Comparison of ENCODE assay signal across 10 cellular contexts in the genomic region with DNA sequence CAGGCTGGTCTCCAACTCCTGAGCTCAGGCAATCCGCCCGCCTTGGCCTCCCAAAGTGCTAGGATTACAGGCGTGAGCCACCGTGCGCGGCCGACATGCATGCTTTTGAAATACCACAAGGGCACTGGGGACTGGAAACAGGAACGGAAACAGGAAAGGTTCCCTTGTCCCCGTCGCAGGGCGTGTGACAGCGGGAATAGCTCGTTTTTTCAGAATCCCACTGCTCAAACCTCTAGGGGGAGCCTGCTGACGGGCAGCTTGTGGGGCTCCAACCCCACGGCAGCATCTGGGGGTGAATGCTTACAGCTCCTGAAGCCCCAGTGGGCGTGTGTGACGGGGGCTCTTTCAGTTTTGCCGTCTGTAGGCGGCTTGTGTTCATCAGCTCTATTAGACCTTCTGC. TPM values are rescaled to one million over a fixed set of nuclear protein-coding genes. Genes with fewer than 3 reads are reported as not detected.
A peak's percentile ranks its signal among the peaks of the same experiment; 100 is the strongest.
DNase-seq lines count a peak whose midpoint lies in the region; ATAC-seq, FAIRE-seq and TF ChIP-seq lines count a peak whose summit lies in the region.
"Had no signal": no experiment of that assay in that cellular context is flagged by ENCODE, and none has a peak within 500 bp of the region (broad histone marks: within the 10 kb centered on the region; RNA-seq: fewer than 3 reads in every experiment).

No MANE protein-coding gene starts in this region.

- no peaks in the 10 kb centered on the region for H3K79me2 ChIP-seq in K562 (ENCODE audit: control insufficient read depth, insufficient read depth, low read length)

- ATAC-seq in SK-N-SH treated with all-trans-retinoic acid at 6 μM for 48 hours (peak; percentile 48), K562 (peak; percentile 83), GM21360 (IDR thresholded peaks at IDR 0.05; ENCODE audit: unreplicated experiment) (no peak), HG02973 (IDR thresholded peaks at IDR 0.05; ENCODE audit: unreplicated experiment) (no peak)

- no peak overlapping the region for H3K27ac ChIP-seq in K562 (ENCODE audit: extremely low read depth, low read depth, low read length)
- H3K27ac ChIP-seq: SJSA1 had no signal

- in situ Hi-C loops in K562 (cut with MboI): loop anchor here (5.0 kb wide), 1 partner anchor 81 kb away; no protein-coding TSS in a partner anchor

- H3K27me3 ChIP-seq in K562 (ENCODE audit: control insufficient read depth in 2 of 2, insufficient read depth in 2 of 2, low read length in 2 of 2): peaks cover 7 to 19% of the 10 kb centered on the region in 2 experiments

- DNase-seq in GM12891 (ENCODE audit: insufficient read length, low spot score): no peak
- peak; percentile 19 to 60 (median 32) for DNase-seq in K562 (ENCODE audit: extremely low read depth in 1 of 4, low spot score in 3 of 4)
- peak; percentile 35 for DNase-seq in nephron progenitor cell
- DNase-seq in kidney glomerular epithelial cell (lab: John Stamatoyannopoulos, UW): no peak
- no peak for DNase-seq in LoVo (ENCODE audit: low spot score)

- peak overlapping the region; percentile 27; the same call in 1 of the 2 replicates for H3K4me2 ChIP-seq in K562 (ENCODE audit: insufficient read depth, low read length)

- H3K9ac ChIP-seq in K562 (ENCODE audit: insufficient read depth in 1 of 2, low read depth in 2 of 2, low read length in 2 of 2): no peak overlapping the region

- H3K4me1 ChIP-seq in K562 (replicated peaks in 1 of 2; ENCODE audit: control insufficient read depth in 2 of 2, insufficient read depth in 2 of 2, low read length in 2 of 2): peaks cover 0 to 8% of the 10 kb centered on the region in 2 experiments; a peak in 2 of 5 replicates
- H3K4me1 ChIP-seq: SJSA1 had no signal

- POLR2A ChIA-PET in K562 (lab: Yijun Ruan, JAX): no interaction called here

- H3K36me3 ChIP-seq in K562 (ENCODE audit: control insufficient read depth, insufficient read depth, low read length): no peaks in the 10 kb centered on the region
- H3K36me3 ChIP-seq: SJSA1 had no signal

- no TSS peak for BruUV-seq in K562 (replicated peaks; lab: Mats Ljungman, UMichigan)

- TF ChIP-seq EP300 in K562 (IDR thresholded peaks at IDR 0.05; ENCODE audit: low read length): no peak

- TF ChIP-seq CTCF in K562 (IDR thresholded peaks at IDR 0.05 in 2 of 3, conservative IDR thresholded peaks at IDR 0.05 in 1 of 3; ENCODE audit: insufficient read depth in 2 of 3, low read depth in 1 of 3, low read length in 3 of 3): peak; percentile 45 to 49 (median 47)
- peak; percentile 10 for TF ChIP-seq CTCF in nephron progenitor cell (IDR thresholded peaks at IDR 0.05)

- CTCF ChIA-PET in K562 (lab: Yijun Ruan, JAX; ENCODE audit: low intra/inter-chr PET ratio): interaction anchor here (0.6 kb wide), 1 partner anchor 51 kb away, joined by 3 read pairs; no protein-coding TSS in a partner anchor

- no peaks in the 10 kb centered on the region for H3K36me3 Mint-ChIP-seq in nephron progenitor cell (ENCODE audit: low read depth)

- H4K20me1 ChIP-seq in K562 (replicated peaks; ENCODE audit: control insufficient read depth, insufficient read depth, low read length): no peaks in the 10 kb centered on the region

- intact Hi-C loops in K562 (cut with micrococcal nuclease): loop anchor here (10.0 kb wide), 1 partner anchor 219 kb away; no protein-coding TSS in a partner anchor

- peak in 1 of 2 experiments; percentile 23; a peak in 1 of 4 replicates for TF ChIP-seq RAD21 in K562 (CRISPR knock-in tag; conservative IDR thresholded peaks at IDR 0.05 in 1 of 2, IDR thresholded peaks at IDR 0.05 in 1 of 2)

- H3K27ac Mint-ChIP-seq in nephron progenitor cell: no peak overlapping the region

- TF ChIP-seq POLR2A in GM12891 (IDR thresholded peaks at IDR 0.05; ENCODE audit: low read depth, low read length) (no peak), K562 (conservative IDR thresholded peaks at IDR 0.05) (no peak)

- no peaks in the 10 kb centered on the region for H3K9me1 ChIP-seq in K562 (ENCODE audit: control insufficient read depth, insufficient read depth, low read length)

- H3K27me3 Mint-ChIP-seq in nephron progenitor cell (ENCODE audit: low read depth, poor library complexity): peaks cover 3% of the 10 kb centered on the region

- FAIRE-seq in GM12891 (lab: Jason Lieb, UNC): peak; percentile 79
- no peak for FAIRE-seq in K562 (lab: Jason Lieb, UNC)

- H3K4me1 Mint-ChIP-seq in nephron progenitor cell: peaks cover 70% of the 10 kb centered on the region

- no peak overlapping the region for H3K4me3 ChIP-seq in K562
- H3K4me3 ChIP-seq: SJSA1 had no signal

- no peaks in the 10 kb centered on the region for H3K9me3 Mint-ChIP-seq in nephron progenitor cell

- WGBS in K562 (ENCODE audit: insufficient coverage, low coverage, missing lambda C conversion rate): 9% methylated on average over 8 of the region's 19 CpGs

- no peaks in the 10 kb centered on the region for H3K9me3 ChIP-seq in K562 (replicated peaks; ENCODE audit: control insufficient read depth, insufficient read depth, low read depth, low read length)
- H3K9me3 ChIP-seq: SJSA1 had no signal

- H2AFZ ChIP-seq in K562 (ENCODE audit: low read depth, low read length): peak overlapping the region; percentile 56; the same call in 1 of the 2 replicates

- H3K4me3 Mint-ChIP-seq in nephron progenitor cell: no peak overlapping the region

TF ChIP-seq in GM12891, 5 proteins besides CTCF, POLR2A, EP300 and RAD21 (continues in another document):
- no peak for TF ChIP-seq PAX5 (IDR thresholded peaks at IDR 0.05; ENCODE audit: insufficient read depth, low read length, severe bottlenecking)

TF ChIP-seq in SK-N-SH treated with all-trans-retinoic acid at 6 μM for 48 hours, 23 proteins besides CTCF, POLR2A, EP300 and RAD21 (continues in another document):
- no peak for TF ChIP-seq RARB (CRISPR knock-in tag; IDR thresholded peaks at IDR 0.05)

RNA-seq across cellular contexts. Expression of gene ASGR2, which starts 18.8 kb away (rescaled TPM):
- polyA plus RNA-seq in GM12891 (2012; ENCODE audit: low read depth, missing spikeins): 0.15 TPM
- not detected in 2 replicates for total RNA-seq in K562 (2011; cell fraction: chromatin; rRNA removed; ENCODE audit: low replicate concordance)
- total RNA-seq in K562 (2011; cell fraction: nucleolus; rRNA removed): not detected in 2 replicates
- total RNA-seq in K562 (2011; cell fraction: nucleoplasm; rRNA removed): not detected in 2 replicates
- total RNA-seq in K562 (2014; rRNA removed): not detected in 2 replicates
- not detected in 2 replicates for total RNA-seq in K562 (2014; rRNA removed; fragmentation: Illumina TruSeq; extraction: Trizol)
- not detected in 2 replicates for total RNA-seq in K562 (2015; rRNA removed; fragmentation: Illumina TruSeq; extraction: Trizol)
- 0.29 TPM in 1 of 2 replicates, not detected in the other for total RNA-seq in K562 (2021)
- polyA plus RNA-seq in K562 (2011; rRNA removed): not detected in 2 replicates
- polyA plus RNA-seq in K562 (2011; cell fraction: cytosol; rRNA removed): 0.04 TPM in 1 of 2 replicates, not detected in the other
- polyA plus RNA-seq in K562 (2011; cell fraction: nucleus; rRNA removed): 0.21 TPM in 1 of 2 replicates, not detected in the other
- polyA plus RNA-seq in K562 (2012): not detected in 2 replicates
- not detected in 2 replicates for polyA plus RNA-seq in K562 (2014; fragmentation: Illumina TruSeq; extraction: Trizol)
- not detected for polyA plus RNA-seq in K562 (2014; fragmentation: Nextera tagmentation; extraction: Ambion mirVana)
- polyA plus RNA-seq in K562 (2014; rRNA removed): not detected in 2 replicates
- not detected in 2 replicates for polyA minus RNA-seq in K562 (2011; rRNA and poly(A)+ RNA removed)
- polyA minus RNA-seq in K562 (2011; cell fraction: cytosol; rRNA and poly(A)+ RNA removed): not detected in 2 replicates
- not detected in 2 replicates for polyA minus RNA-seq in K562 (2011; cell fraction: nucleus; rRNA and poly(A)+ RNA removed)
- total RNA-seq: renal cortical epithelial cell, SJSA1 had no signal

RNA-seq across cellular contexts. Expression of gene ASGR1, which starts 45.7 kb away (rescaled TPM):
- polyA plus RNA-seq in GM12891 (2012; ENCODE audit: low read depth, missing spikeins): 0.59 TPM
- 1.4 and 3.8 TPM in 2 replicates for total RNA-seq in K562 (2011; cell fraction: chromatin; rRNA removed; ENCODE audit: low replicate concordance)
- 2.1 and 3.0 TPM in 2 replicates for total RNA-seq in K562 (2011; cell fraction: nucleolus; rRNA removed)
- total RNA-seq in K562 (2011; cell fraction: nucleoplasm; rRNA removed): 1.3 and 1.6 TPM in 2 replicates
- 0.45 and 1.00 TPM in 2 replicates for total RNA-seq in K562 (2014; rRNA removed)
- 0.11 TPM in 1 of 2 replicates, not detected in the other for total RNA-seq in K562 (2014; rRNA removed; fragmentation: Illumina TruSeq; extraction: Trizol)
- 0.14 and 0.41 TPM in 2 replicates for total RNA-seq in K562 (2015; rRNA removed; fragmentation: Illumina TruSeq; extraction: Trizol)
- total RNA-seq in K562 (2021): 0.58 and 0.78 TPM in 2 replicates
- polyA plus RNA-seq in K562 (2011; rRNA removed): 1.0 and 2.5 TPM in 2 replicates
- polyA plus RNA-seq in K562 (2011; cell fraction: cytosol; rRNA removed): 2.6 and 3.2 TPM in 2 replicates
- polyA plus RNA-seq in K562 (2011; cell fraction: nucleus; rRNA removed): 7.7 and 11.1 TPM in 2 replicates
- polyA plus RNA-seq in K562 (2012): 0.68 and 1.1 TPM in 2 replicates
- 0.15 and 0.40 TPM in 2 replicates for polyA plus RNA-seq in K562 (2014; fragmentation: Illumina TruSeq; extraction: Trizol)
- polyA plus RNA-seq in K562 (2014; fragmentation: Nextera tagmentation; extraction: Ambion mirVana): not detected
- polyA plus RNA-seq in K562 (2014; rRNA removed): 0.64 and 2.3 TPM in 2 replicates
- polyA minus RNA-seq in K562 (2011; rRNA and poly(A)+ RNA removed): 0.24 and 0.56 TPM in 2 replicates
- 1.3 TPM in 1 of 2 replicates, not detected in the other for polyA minus RNA-seq in K562 (2011; cell fraction: cytosol; rRNA and poly(A)+ RNA removed)
- polyA minus RNA-seq in K562 (2011; cell fraction: nucleus; rRNA and poly(A)+ RNA removed): 1.2 and 2.7 TPM in 2 replicates

RNA-seq across cellular contexts. Expression of gene CLEC10A, which starts 53.4 kb away (rescaled TPM):
- polyA plus RNA-seq in GM12891 (2012; ENCODE audit: low read depth, missing spikeins): not detected
- not detected in 2 replicates for total RNA-seq in K562 (2011; cell fraction: chromatin; rRNA removed; ENCODE audit: low replicate concordance)
- 0.50 TPM in 1 of 2 replicates, not detected in the other for total RNA-seq in K562 (2011; cell fraction: nucleolus; rRNA removed)
- not detected in 2 replicates for total RNA-seq in K562 (2011; cell fraction: nucleoplasm; rRNA removed)
- total RNA-seq in K562 (2014; rRNA removed) (not detected in 2 replicates), K562 (2014; rRNA removed; fragmentation: Illumina TruSeq; extraction: Trizol) (not detected in 2 replicates), K562 (2015; rRNA removed; fragmentation: Illumina TruSeq; extraction: Trizol) (0.11 TPM in 1 of 2 replicates, not detected in the other), K562 (2021) (not detected in 2 replicates)
- polyA plus RNA-seq in K562 (2011; rRNA removed) (0.04 and 0.46 TPM in 2 replicates), K562 (2014; fragmentation: Illumina TruSeq; extraction: Trizol) (not detected in 2 replicates), K562 (2014; fragmentation: Nextera tagmentation; extraction: Ambion mirVana) (not detected), K562 (2014; rRNA removed) (0.05 TPM in 1 of 2 replicates, not detected in the other)
- 0.07 and 0.24 TPM in 2 replicates for polyA plus RNA-seq in K562 (2011; cell fraction: cytosol; rRNA removed)
- 0.18 and 0.20 TPM in 2 replicates for polyA plus RNA-seq in K562 (2011; cell fraction: nucleus; rRNA removed)
- polyA plus RNA-seq in K562 (2012): 0.15 TPM in 1 of 2 replicates, not detected in the other
- polyA minus RNA-seq in K562 (2011; rRNA and poly(A)+ RNA removed): not detected in 2 replicates
- polyA minus RNA-seq in K562 (2011; cell fraction: cytosol; rRNA and poly(A)+ RNA removed): not detected in 2 replicates
- polyA minus RNA-seq in K562 (2011; cell fraction: nucleus; rRNA and poly(A)+ RNA removed): not detected in 2 replicates
- total RNA-seq: renal cortical epithelial cell, SJSA1 had no signal

Comparison
In these comparisons a context has a peak if more than half of its experiments do, and no peak if none do; other contexts are left out.
1. DNase-seq: peak in K562 (4 of 4) and nephron progenitor cell (single experiment); none in GM12891 (single experiment), kidney glomerular epithelial cell (single experiment) and LoVo (single experiment).
2. ATAC-seq: peak in SK-N-SH treated with all-trans-retinoic acid at 6 μM for 48 hours (single experiment) and K562 (single experiment); none in GM21360 (single experiment) and HG02973 (single experiment).